ENCODE assay signal across 28 cellular contexts in the genomic region with DNA sequence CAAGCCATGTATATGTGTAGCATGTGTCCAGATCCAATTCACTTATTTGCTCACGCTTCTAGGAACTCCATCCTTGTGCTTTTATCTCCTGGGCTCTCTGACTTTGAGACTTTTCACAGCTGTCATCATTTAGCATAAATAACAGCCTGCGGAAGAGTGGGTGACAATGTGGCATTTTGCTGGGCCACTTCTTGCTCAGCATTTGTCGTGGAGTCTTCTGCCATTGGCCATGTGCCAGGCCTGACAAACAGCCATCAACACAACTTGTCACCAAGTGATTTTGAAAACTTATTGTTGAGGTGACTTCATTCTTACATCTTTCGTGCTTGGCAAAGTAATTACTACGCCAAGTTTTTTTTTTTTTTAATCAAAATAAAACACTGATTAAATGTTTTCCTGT.
"Had no signal": no experiment of that assay in that cellular context is flagged by ENCODE, and none has a peak within 500 bp of the region (broad histone marks: within the 10 kb centered on the region; RNA-seq: fewer than 3 reads in every experiment).

No MANE protein-coding gene starts in this region.

- DNase-seq: activated CD4-positive, alpha-beta T cell treated with anti-CD3 and anti-CD28 coated beads for 4 hours; activated CD4-positive, alpha-beta T cell treated with anti-CD3 and anti-CD28 coated beads, Interleukin-2, amount 50 U/mL, for 48 hours; activated CD8-positive, alpha-beta memory T cell treated with anti-CD3 and anti-CD28 coated beads for 24 hours; activated gamma-delta T cell; activated naive CD4-positive, alpha-beta T cell treated with anti-CD3 and anti-CD28 coated beads, Interleukin-2, amount 50 U/mL, for 16 hours; amniotic stem cell; brain microvascular endothelial cell; central memory CD4-positive, alpha-beta T cell; dermis blood vessel endothelial cell; effector CD4-positive, alpha-beta T cell; foreskin keratinocyte; heart left ventricle; hypothalamus; immature natural killer cell; kidney; left colon; midbrain; naive thymus-derived CD8-positive, alpha-beta T cell; stimulated activated CD4-positive, alpha-beta T cell treated with anti-CD3 and anti-CD28 coated beads, Interleukin-15, amount 100 ng/mL, for 24 hours; stimulated activated CD4-positive, alpha-beta T cell treated with anti-CD3 and anti-CD28 coated beads, Interleukin-2, amount 100 ng/mL, for 24 hours; stimulated activated naive B cell treated with anti-CD40 and anti-IgM and Interleukin-4, amounts not matched to agents 10 μg/mL and 1 μg/mL and 100 μg/mL, for 72 hours; stomach; T-helper 9 cell; thyroid gland; upper lobe of right lung had no signal

- H3K27ac ChIP-seq: brain microvascular endothelial cell, esophagus muscularis mucosa, foreskin keratinocyte, right atrium auricular region, stomach, thyroid gland, upper lobe of right lung, VCaP had no signal

- ATAC-seq: foreskin keratinocyte; heart left ventricle; left colon; naive thymus-derived CD8-positive, alpha-beta T cell; stimulated activated naive B cell treated with anti-CD40 and anti-IgM and Interleukin-4, amounts not matched to agents 10 μg/mL and 1 μg/mL and 100 μg/mL, for 72 hours; upper lobe of right lung had no signal
